ENCODE assay signal across 2 cellular contexts in the genomic region with DNA sequence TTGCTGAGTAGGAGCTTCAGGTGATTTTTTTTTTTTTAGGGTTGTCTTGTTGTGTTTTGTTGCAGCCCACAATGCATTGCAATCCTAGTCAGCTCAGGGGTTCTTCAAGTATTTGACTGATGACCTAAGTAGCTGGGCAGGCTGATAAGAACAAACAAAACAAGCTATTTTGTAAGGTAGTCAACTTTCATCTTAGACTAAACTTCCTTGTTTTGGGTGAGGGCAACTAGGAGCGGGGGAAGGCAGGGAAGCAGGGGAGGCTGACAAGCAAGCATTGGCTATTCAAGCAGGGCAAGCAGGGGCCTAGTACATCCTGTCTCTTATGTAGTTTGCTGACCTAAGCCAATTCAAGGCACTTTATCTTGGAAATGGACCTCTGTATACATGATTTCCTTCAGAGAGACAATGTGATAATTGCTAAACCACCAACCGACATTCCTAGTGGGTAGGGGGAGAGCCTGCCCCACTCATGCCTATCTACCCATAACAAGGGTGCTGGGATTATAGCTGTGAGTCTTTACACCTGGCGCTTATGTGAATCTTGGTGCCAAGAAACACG.
TF ChIP-seq lines count a peak whose summit lies in the region.

No MANE protein-coding gene starts in this region.

TF ChIP-seq in endothelial cell of umbilical vein, 7 proteins besides CTCF, POLR2A, EP300 and RAD21 (continued from another document):
- no peak for TF ChIP-seq MYC (IDR thresholded peaks at IDR 0.05; ENCODE audit: low read depth, low read length)
- no peak for TF ChIP-seq EZH2 (IDR thresholded peaks at IDR 0.05; ENCODE audit: borderline replicate concordance, low read depth, low read length, severe bottlenecking)
TF ChIP-seq in endothelial cell of umbilical vein: peak in this region for 0.

TF ChIP-seq in HEK293T, 16 proteins besides CTCF, POLR2A, EP300 and RAD21 (continued from another document):
- TF ChIP-seq PKNOX1 (IDR thresholded peaks at IDR 0.05) (no peak), SUZ12 (IDR thresholded peaks at IDR 0.05) (no peak), TARDBP (IDR thresholded peaks at IDR 0.05) (no peak), ZNF384 (IDR thresholded peaks at IDR 0.05) (no peak), LEF1 (IDR thresholded peaks at IDR 0.05; ENCODE audit: borderline replicate concordance) (no peak), CTBP1 (IDR thresholded peaks at IDR 0.05; ENCODE audit: borderline replicate concordance) (no peak), FOXK2 (IDR thresholded peaks at IDR 0.05) (no peak)
TF ChIP-seq in HEK293T: peak in this region for 0.
